In genomic region chr11:22192289-22192641, GRCh38 we compare ENCODE assay signal across 8 cellular contexts. TPM values are rescaled to one million over a fixed set of nuclear protein-coding genes. Genes with fewer than 3 reads are reported as not detected.
A peak's percentile ranks its signal among the peaks of the same experiment; 100 is the strongest.
DNase-seq lines count a peak whose midpoint lies in the region; ATAC-seq and TF ChIP-seq lines count a peak whose summit lies in the region.

No MANE protein-coding gene starts in this region.

- ATAC-seq in GM21576 (IDR thresholded peaks at IDR 0.05; ENCODE audit: unreplicated experiment) (no peak), HG02884 (IDR thresholded peaks at IDR 0.05; ENCODE audit: unreplicated experiment) (no peak), GM18870 (IDR thresholded peaks at IDR 0.05; ENCODE audit: unreplicated experiment) (no peak)

- no peaks in the 10 kb centered on the region for H3K36me3 ChIP-seq in esophagus squamous epithelium
- H3K36me3 ChIP-seq in neuron (ENCODE audit: insufficient read depth, low read length) = no peaks in the 10 kb centered on the region

- H3K27ac ChIP-seq in esophagus squamous epithelium = peak overlapping the region in 3 of 4 donors; percentile 12 to 61 (median 27)

- H3K4me1 ChIP-seq in esophagus squamous epithelium (peaks cover 0 to 24% (median 0%) of the 10 kb centered on the region in 3 donors), neuron (ENCODE audit: insufficient read depth, low read length) (no peaks in the 10 kb centered on the region)

- no peak for TF ChIP-seq POLR2A in esophagus squamous epithelium (IDR thresholded peaks at IDR 0.05)

- DNase-seq in NCI-H2081 (lab: John Stamatoyannopoulos, UW) (peak; percentile 12 to 13), NCI-H2081 treated with DMSO at 0.1 percent for 48 hours (lab: John Stamatoyannopoulos, UW) (no peak), NCI-H1930 (lab: John Stamatoyannopoulos, UW) (peak; percentile 40 to 56), esophagus squamous epithelium (lab: John Stamatoyannopoulos, UW) (no peak)

- TF ChIP-seq CTCF in esophagus squamous epithelium (IDR thresholded peaks at IDR 0.05) = no peak

- 0 to 18% methylated on average over 3 to 5 of the region's 7 CpGs for WGBS in esophagus squamous epithelium, 2 donors

- peak overlapping the region; percentile 10 for H2AFZ ChIP-seq in neuron (ENCODE audit: low read depth, low read length)

- intact Hi-C loops in esophagus squamous epithelium (cut with DNase I) = no loop called here

- peaks cover 0 to 27% (median 0%) of the 10 kb centered on the region in 4 donors for H3K27me3 ChIP-seq in esophagus squamous epithelium
- peaks cover 41% of the 10 kb centered on the region for H3K27me3 ChIP-seq in neuron (ENCODE audit: insufficient read depth, low read length)

- peak overlapping the region; percentile 35 to 66 (median 50) for H3K4me3 ChIP-seq in esophagus squamous epithelium
- peak overlapping the region; percentile 21 for H3K4me3 ChIP-seq in neuron (ENCODE audit: low read length)

- no peaks in the 10 kb centered on the region for H3K9me3 ChIP-seq in esophagus squamous epithelium
- H3K9me3 ChIP-seq in neuron (ENCODE audit: low read length) = no peaks in the 10 kb centered on the region

RNA-seq across cellular contexts. Expression of gene ANO5, which starts 0.6 kb away (rescaled TPM):
- 1 to 10 TPM in 1 of 4 donors, under 1 TPM in 3; 0.04 to 2.3 (median 0.39) TPM for total RNA-seq in esophagus squamous epithelium

Comparison
In these comparisons a context has a peak if more than half of its experiments do, and no peak if none do; other contexts are left out.
1. DNase-seq: peak in NCI-H2081 (2 of 2) and NCI-H1930 (2 of 2); none in NCI-H2081 treated with DMSO at 0.1 percent for 48 hours (single experiment) and esophagus squamous epithelium (single experiment).